ENCODE assay signal across 25 cellular contexts in the genomic region with DNA sequence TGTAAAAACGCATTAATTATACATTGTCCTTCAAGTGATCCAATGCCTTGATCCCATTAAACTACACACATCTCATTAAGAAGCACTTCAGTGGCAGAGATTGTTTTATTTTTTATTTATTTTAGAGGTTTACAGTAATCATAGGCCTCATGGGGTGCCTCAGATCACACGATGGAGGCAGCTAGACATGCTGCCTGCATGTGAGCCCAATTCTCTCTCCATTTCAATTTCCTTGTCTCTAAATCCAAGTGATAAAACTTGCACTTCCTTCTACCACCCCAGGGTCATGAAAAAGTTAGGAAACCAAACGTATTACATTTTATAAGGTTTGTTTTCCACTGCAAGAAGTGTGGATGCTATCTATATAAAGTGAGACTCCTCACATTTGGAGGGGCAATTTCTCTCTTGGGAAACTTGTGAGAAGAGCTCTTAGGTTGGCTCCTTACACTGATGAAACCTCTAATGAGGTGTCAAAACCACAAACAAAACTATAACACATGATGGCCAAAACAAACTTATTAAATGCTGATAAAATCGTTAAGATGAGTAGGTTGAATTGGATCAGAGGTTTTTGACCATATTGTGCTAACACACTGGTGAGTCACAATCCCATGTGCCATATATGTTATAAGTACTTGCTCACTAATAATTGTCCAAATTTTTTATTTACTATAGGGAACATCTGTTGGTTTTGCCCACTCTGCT.
"Had no signal": no experiment of that assay in that cellular context is flagged by ENCODE, and none has a peak within 500 bp of the region (broad histone marks: within the 10 kb centered on the region; RNA-seq: fewer than 3 reads in every experiment).

No MANE protein-coding gene starts in this region.

- DNase-seq: effector CD8-positive, alpha-beta T cell; foreskin keratinocyte; glutamatergic neuron; heart right ventricle; hippocampal formation; islet precursor cell; kidney glomerular epithelial cell; left ventricle myocardium superior; lower lobe of right lung; nephron progenitor cell; nucleus accumbens; stimulated activated CD4-positive, alpha-beta T cell treated with anti-CD3 and anti-CD28 coated beads, Interleukin-12 subunit alpha, Interleukin-12 subunit beta, amount 100 ng/mL, for 4 hours; stimulated activated CD4-positive, alpha-beta T cell treated with anti-CD3 and anti-CD28 coated beads, Interleukin-1b, Interleukin-23, amount 100 ng/mL, for 48 hours; stimulated activated CD4-positive, alpha-beta T cell treated with anti-CD3 and anti-CD28 coated beads, Interleukin-4, amount 100 ng/mL, for 1 hour; stimulated activated CD8-positive, alpha-beta memory T cell treated with anti-CD3 and anti-CD28 coated beads, Interleukin-4, amount 100 ng/mL, for 48 hours; stimulated activated naive CD4-positive, alpha-beta T cell; substantia nigra; upper lobe of left lung had no signal

- H3K9me3 ChIP-seq: esophagus muscularis mucosa, heart right ventricle, lower lobe of right lung, prostate gland, right atrium auricular region, thoracic aorta, tibial nerve, upper lobe of left lung had no signal

- H3K27ac ChIP-seq: esophagus muscularis mucosa, foreskin keratinocyte, heart right ventricle, lower lobe of right lung, prostate gland, right atrium auricular region, thoracic aorta, tibial nerve, upper lobe of left lung had no signal

- H3K4me3 Mint-ChIP-seq: nephron progenitor cell had no signal

- H3K4me3 ChIP-seq: esophagus muscularis mucosa, heart right ventricle, lower lobe of right lung, prostate gland, right atrium auricular region, smooth muscle cell, thoracic aorta, tibial nerve, upper lobe of left lung had no signal

- H3K27me3 ChIP-seq: esophagus muscularis mucosa, foreskin keratinocyte, heart right ventricle, right atrium auricular region, tibial nerve, upper lobe of left lung had no signal

- H3K27ac Mint-ChIP-seq: nephron progenitor cell had no signal

- H3K4me1 ChIP-seq: esophagus muscularis mucosa, foreskin keratinocyte, heart right ventricle, prostate gland, right atrium auricular region had no signal

- ATAC-seq: foreskin keratinocyte, heart right ventricle, left ventricle myocardium superior, lower lobe of right lung, sciatic nerve had no signal

- H3K36me3 ChIP-seq: esophagus muscularis mucosa, heart right ventricle, lower lobe of right lung, prostate gland, right atrium auricular region, thoracic aorta, tibial nerve, upper lobe of left lung had no signal
